ENCODE assay signal across 21 cellular contexts in the genomic region with DNA sequence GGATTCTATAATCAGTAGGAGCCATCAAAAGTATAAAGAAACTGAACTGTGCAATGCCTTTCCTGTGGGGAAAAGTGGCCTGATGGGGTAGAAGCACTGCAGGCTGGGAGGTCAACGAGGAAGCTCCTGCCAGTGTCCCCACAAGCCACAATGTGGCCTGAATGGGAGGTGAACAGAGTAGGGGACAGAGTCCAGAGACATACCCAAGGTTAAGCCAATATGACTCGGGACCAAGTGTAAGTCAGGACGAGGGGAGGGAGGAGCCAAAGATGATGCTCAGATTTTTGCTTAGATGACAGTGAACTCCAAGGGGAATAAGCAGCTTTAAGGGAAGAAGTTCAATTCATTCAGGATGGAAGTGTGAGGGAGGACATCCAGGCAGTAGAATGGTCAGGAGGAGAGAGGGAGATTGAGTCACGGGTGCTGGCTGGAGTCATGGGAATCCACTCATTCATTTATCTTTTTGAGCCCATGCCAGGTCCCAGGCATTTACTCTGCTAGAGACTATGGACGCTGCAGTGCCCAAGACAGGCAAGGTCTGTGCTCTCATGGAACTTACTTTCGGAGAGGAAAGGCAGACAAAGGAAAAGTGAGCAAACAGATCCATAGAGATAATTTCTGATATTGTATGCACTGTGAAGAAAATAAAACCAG. TPM values are rescaled to one million over a fixed set of nuclear protein-coding genes. Genes with fewer than 3 reads are reported as not detected.
DNase-seq lines count a peak whose midpoint lies in the region; ATAC-seq, FAIRE-seq and TF ChIP-seq lines count a peak whose summit lies in the region.
"Had no signal": no experiment of that assay in that cellular context is flagged by ENCODE, and none has a peak within 500 bp of the region (broad histone marks: within the 10 kb centered on the region; RNA-seq: fewer than 3 reads in every experiment).

No MANE protein-coding gene starts in this region.

- no peak overlapping the region for H3K9ac ChIP-seq in liver (ENCODE audit: low read depth in 1 of 2, low read length in 2 of 2)
- H3K9ac ChIP-seq: BLaER1 had no signal

- FAIRE-seq in HTR-8/SVneo (lab: Jason Lieb, UNC) (peak; percentile 13), GM12892 (lab: Jason Lieb, UNC) (no peak)

- peak; percentile 38 to 84 (median 70) for ATAC-seq in heart left ventricle
- no peak for ATAC-seq in stimulated activated naive CD8-positive, alpha-beta T cell treated with anti-CD3 and anti-CD28 coated beads, Interleukin-15, Interleukin-2, amounts not matched to agents 100 U/mL and 50 U/mL, for 24 hours
- no peak for ATAC-seq in GM21619 (IDR thresholded peaks at IDR 0.05; ENCODE audit: unreplicated experiment)
- ATAC-seq: PC-3 had no signal

- no peaks in the 10 kb centered on the region for H3K4me1 ChIP-seq in adrenal gland (replicated peaks in 1 of 2)
- H3K4me1 ChIP-seq in heart left ventricle: peaks cover 0 to 55% (median 8%) of the 10 kb centered on the region in 12 donors
- no peaks in the 10 kb centered on the region for H3K4me1 ChIP-seq in liver (ENCODE audit: control insufficient read depth in 4 of 4, insufficient read depth in 4 of 4, low read length in 3 of 4)
- H3K4me1 ChIP-seq: BLaER1 had no signal

- TF ChIP-seq RAD21 in liver (IDR thresholded peaks at IDR 0.05): no peak

- 64 to 79% (median 74%) methylated on average over 6 of the region's 6 CpGs for WGBS in adrenal gland, 4 donors
- WGBS in heart left ventricle, 4 donors: 47 to 59% (median 53%) methylated on average over 6 of the region's 6 CpGs
- 58% methylated on average over 6 of the region's 6 CpGs for WGBS in liver

- H3K36me3 ChIP-seq in adrenal gland (replicated peaks in 1 of 2) (no peaks in the 10 kb centered on the region), heart left ventricle (no peaks in the 10 kb centered on the region), liver (ENCODE audit: control insufficient read depth in 4 of 4, insufficient read depth in 3 of 4, low read depth in 1 of 4, low read length in 3 of 4) (no peaks in the 10 kb centered on the region)
- H3K36me3 ChIP-seq: BLaER1 had no signal

- no peak overlapping the region for H3K27ac ChIP-seq in adrenal gland
- peak overlapping the region in 7 of 12 donors; percentile 37 to 81 (median 57) for H3K27ac ChIP-seq in heart left ventricle
- H3K27ac ChIP-seq in liver (ENCODE audit: low read depth in 1 of 2, low read length in 2 of 2): no peak overlapping the region
- H3K27ac ChIP-seq: BLaER1, RWPE1 had no signal

- H3K27me3 ChIP-seq in adrenal gland (no peaks in the 10 kb centered on the region), heart left ventricle (no peaks in the 10 kb centered on the region), liver (ENCODE audit: control insufficient read depth in 4 of 4, insufficient read depth in 4 of 4, low read length in 3 of 4) (no peaks in the 10 kb centered on the region)
- H3K27me3 ChIP-seq: BLaER1 had no signal

- H3K9me3 ChIP-seq in adrenal gland (replicated peaks in 1 of 3): no peaks in the 10 kb centered on the region
- no peaks in the 10 kb centered on the region for H3K9me3 ChIP-seq in heart left ventricle
- H3K9me3 ChIP-seq in liver (ENCODE audit: control insufficient read depth in 4 of 4, low read length in 3 of 4): no peaks in the 10 kb centered on the region
- H3K9me3 ChIP-seq: BLaER1 had no signal

- no peak for TF ChIP-seq POLR2A in adrenal gland (IDR thresholded peaks at IDR 0.05)
- no peak for TF ChIP-seq POLR2A in heart left ventricle (IDR thresholded peaks at IDR 0.05)
- no peak for TF ChIP-seq POLR2A in GM12892 (IDR thresholded peaks at IDR 0.05; ENCODE audit: low read depth, low read length)

- intact Hi-C loops in adrenal gland (cut with DNase I): no loop called here
- intact Hi-C loops in heart left ventricle (cut with DNase I): no loop called here

- DNase-seq in HTR-8/SVneo (ENCODE audit: insufficient read length, low spot score) (no peak), adrenal gland (peak in 6 of 7 donors; percentile 20 to 63 (median 28)), heart left ventricle (peak in 3 of 5 donors; percentile 50 to 62 (median 59)), GM12892 (ENCODE audit: insufficient read length) (no peak)
- no peak for DNase-seq in stimulated activated naive CD8-positive, alpha-beta T cell treated with anti-CD3 and anti-CD28 coated beads, Interleukin-15, Interleukin-2, amounts not matched to agents 100 U/mL and 50 U/mL, for 24 hours
- no peak for DNase-seq in activated CD4-positive, alpha-beta T cell treated with anti-CD3 and anti-CD28 coated beads, Interleukin-2, amount 50 U/mL, for 4 hours
- DNase-seq: CD8-positive, alpha-beta memory T cell; DMS79 treated with DMSO at 0.1 percent for 48 hours; HCEC 1CT; KBM-7; NCI-H1417 treated with DMSO at 0.1 percent for 48 hours; NCI-H2029; NCI-H2171; NCI-H446 treated with DMSO at 0.1 percent for 48 hours; NCI-H748 treated with DMSO at 0.1 percent for 48 hours; PC-3 had no signal

- H3K4me3 ChIP-seq in adrenal gland: no peak overlapping the region
- H3K4me3 ChIP-seq in heart left ventricle: no peak overlapping the region
- no peak overlapping the region for H3K4me3 ChIP-seq in liver (ENCODE audit: low read depth in 1 of 3, low read length in 3 of 3)
- H3K4me3 ChIP-seq: BLaER1 had no signal

- TF ChIP-seq CTCF in adrenal gland (IDR thresholded peaks at IDR 0.05): no peak
- no peak for TF ChIP-seq CTCF in heart left ventricle (IDR thresholded peaks at IDR 0.05)
- no peak for TF ChIP-seq CTCF in liver (IDR thresholded peaks at IDR 0.05; ENCODE audit: low read depth, low read length, missing input control)

TF ChIP-seq in liver, 16 proteins besides CTCF, POLR2A, EP300 and RAD21:
- peak; percentile 8 to 28 for TF ChIP-seq HNF4A (conservative IDR thresholded peaks at IDR 0.05)
- no peak for TF ChIP-seq NR2F2 (IDR thresholded peaks at IDR 0.05)
- TF ChIP-seq MAX (IDR thresholded peaks at IDR 0.05): no peak
- TF ChIP-seq FOXA1 (IDR thresholded peaks at IDR 0.05): no peak
- TF ChIP-seq SP1 (IDR thresholded peaks at IDR 0.05): no peak
- no peak for TF ChIP-seq GABPA (IDR thresholded peaks at IDR 0.05 in 1 of 2, conservative IDR thresholded peaks at IDR 0.05 in 1 of 2)
- TF ChIP-seq, protein P1, sequence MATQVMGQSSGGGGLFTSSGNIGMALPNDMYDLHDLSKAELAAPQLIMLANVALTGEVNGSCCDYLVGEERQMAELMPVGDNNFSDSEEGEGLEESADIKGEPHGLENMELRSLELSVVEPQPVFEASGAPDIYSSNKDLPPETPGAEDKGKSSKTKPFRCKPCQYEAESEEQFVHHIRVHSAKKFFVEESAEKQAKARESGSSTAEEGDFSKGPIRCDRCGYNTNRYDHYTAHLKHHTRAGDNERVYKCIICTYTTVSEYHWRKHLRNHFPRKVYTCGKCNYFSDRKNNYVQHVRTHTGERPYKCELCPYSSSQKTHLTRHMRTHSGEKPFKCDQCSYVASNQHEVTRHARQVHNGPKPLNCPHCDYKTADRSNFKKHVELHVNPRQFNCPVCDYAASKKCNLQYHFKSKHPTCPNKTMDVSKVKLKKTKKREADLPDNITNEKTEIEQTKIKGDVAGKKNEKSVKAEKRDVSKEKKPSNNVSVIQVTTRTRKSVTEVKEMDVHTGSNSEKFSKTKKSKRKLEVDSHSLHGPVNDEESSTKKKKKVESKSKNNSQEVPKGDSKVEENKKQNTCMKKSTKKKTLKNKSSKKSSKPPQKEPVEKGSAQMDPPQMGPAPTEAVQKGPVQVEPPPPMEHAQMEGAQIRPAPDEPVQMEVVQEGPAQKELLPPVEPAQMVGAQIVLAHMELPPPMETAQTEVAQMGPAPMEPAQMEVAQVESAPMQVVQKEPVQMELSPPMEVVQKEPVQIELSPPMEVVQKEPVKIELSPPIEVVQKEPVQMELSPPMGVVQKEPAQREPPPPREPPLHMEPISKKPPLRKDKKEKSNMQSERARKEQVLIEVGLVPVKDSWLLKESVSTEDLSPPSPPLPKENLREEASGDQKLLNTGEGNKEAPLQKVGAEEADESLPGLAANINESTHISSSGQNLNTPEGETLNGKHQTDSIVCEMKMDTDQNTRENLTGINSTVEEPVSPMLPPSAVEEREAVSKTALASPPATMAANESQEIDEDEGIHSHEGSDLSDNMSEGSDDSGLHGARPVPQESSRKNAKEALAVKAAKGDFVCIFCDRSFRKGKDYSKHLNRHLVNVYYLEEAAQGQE (IDR thresholded peaks at IDR 0.05): no peak
- TF ChIP-seq EGR1 (IDR thresholded peaks at IDR 0.05; ENCODE audit: low read depth in 2 of 2): no peak
- TF ChIP-seq ATF3 (IDR thresholded peaks at IDR 0.05): no peak
- no peak for TF ChIP-seq TAF1 (conservative IDR thresholded peaks at IDR 0.05)
- no peak for TF ChIP-seq FOXA2 (IDR thresholded peaks at IDR 0.05)
- TF ChIP-seq YY1 (IDR thresholded peaks at IDR 0.05): no peak
- no peak for TF ChIP-seq ZBTB33 (IDR thresholded peaks at IDR 0.05)
- TF ChIP-seq HNF4G (IDR thresholded peaks at IDR 0.05): no peak
- peak in 1 of 2 donors; percentile 10 for TF ChIP-seq RXRA (IDR thresholded peaks at IDR 0.05)
- TF ChIP-seq JUND (IDR thresholded peaks at IDR 0.05): no peak

RNA-seq across cellular contexts. Expression of gene DPF3, which starts 29.1 kb away (rescaled TPM):
- total RNA-seq in adrenal gland (1 to 10 TPM in 7 of 8 donors, under 1 TPM in 1; 0.97 to 6.0 (median 3.6) TPM), heart left ventricle (10 to 100 TPM; 20.5 to 53.8 (median 40.4) TPM), liver (10 to 100 TPM in 1 of 2 donors, 1 to 10 TPM in 1; 3.2 to 23.2 TPM)
- polyA plus RNA-seq in adrenal gland (1 to 10 TPM in 2 of 3 donors, under 1 TPM in 1; 0.91 to 4.6 (median 2.8) TPM), heart left ventricle (10 to 100 TPM; 13.5 to 21.2 TPM), liver (1 to 10 TPM; 1.1 to 1.8 TPM)
- 2.2 TPM for polyA plus RNA-seq in GM12892 (2012; ENCODE audit: missing spikeins)
- total RNA-seq: G401 had no signal

Comparison
In these comparisons a context has a peak if more than half of its experiments do, and no peak if none do; other contexts are left out.
1. DNase-seq: peak in adrenal gland (6 of 7) and heart left ventricle (3 of 5); none in HTR-8/SVneo (single experiment), GM12892 (single experiment), stimulated activated naive CD8-positive, alpha-beta T cell treated with anti-CD3 and anti-CD28 coated beads, Interleukin-15, Interleukin-2, amounts not matched to agents 100 U/mL and 50 U/mL, for 24 hours (single experiment) and activated CD4-positive, alpha-beta T cell treated with anti-CD3 and anti-CD28 coated beads, Interleukin-2, amount 50 U/mL, for 4 hours (0 of 2).
2. H3K27ac ChIP-seq: peak in heart left ventricle (7 of 12); none in adrenal gland (0 of 5) and liver (0 of 2).
3. ATAC-seq: peak in heart left ventricle (4 of 4); none in stimulated activated naive CD8-positive, alpha-beta T cell treated with anti-CD3 and anti-CD28 coated beads, Interleukin-15, Interleukin-2, amounts not matched to agents 100 U/mL and 50 U/mL, for 24 hours (single experiment) and GM21619 (single experiment).